In the genomic region with DNA sequence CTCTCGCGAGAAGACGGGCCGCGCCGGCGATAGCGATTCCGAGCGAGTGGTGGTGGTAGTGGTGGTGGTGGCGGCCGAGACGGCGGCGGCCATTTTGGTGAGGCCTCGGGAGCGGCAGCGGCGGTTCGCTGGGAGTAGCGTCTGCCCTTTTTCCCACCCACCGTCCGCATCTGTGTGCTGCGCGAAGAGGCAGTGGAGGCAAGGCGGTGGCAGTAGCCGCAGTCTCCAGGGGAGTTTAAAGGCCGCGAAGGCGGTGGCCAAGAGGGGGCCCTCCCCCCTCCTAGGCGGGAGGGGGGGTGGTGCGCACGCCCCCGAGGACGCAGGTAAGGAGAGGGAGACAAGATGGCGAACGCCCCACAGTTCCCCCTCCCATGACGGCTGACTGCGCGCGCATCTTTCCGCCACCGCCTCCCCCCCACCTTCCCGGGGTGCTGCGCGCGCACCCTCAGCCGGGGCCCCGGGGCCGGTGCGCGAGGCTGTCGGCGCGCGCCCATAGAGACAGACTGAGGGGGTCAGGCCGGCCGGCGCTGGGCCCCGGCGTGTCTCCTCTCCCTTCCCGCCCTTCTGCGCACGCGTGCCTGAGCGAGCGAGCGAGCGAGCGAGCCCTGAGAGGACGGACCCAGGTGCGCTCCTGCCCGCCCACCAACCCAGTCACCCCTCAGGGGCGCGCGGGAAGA, we compare ENCODE assay signal across 1 cellular context.
A peak's percentile ranks its signal among the peaks of the same experiment; 100 is the strongest.
TF ChIP-seq lines count a peak whose summit lies in the region.

No MANE protein-coding gene starts in this region.

TF ChIP-seq in HepG2, 621 proteins besides CTCF, POLR2A, EP300 and RAD21 (continues in another document):
- TF ChIP-seq ISX (CRISPR knock-in tag; conservative IDR thresholded peaks at IDR 0.05) (0 out of 2 replicates have a peak, but pooled peaks have one; percentile 27), CENPT (CRISPR knock-in tag; IDR thresholded peaks at IDR 0.05; ENCODE audit: low read depth) (peak; percentile 92; the same call in 1 of the 2 replicates), ZNF589 (CRISPR knock-in tag; conservative IDR thresholded peaks at IDR 0.05) (peak; percentile 81; the same call in 1 of the 2 replicates), SMC3 (IDR thresholded peaks at IDR 0.05; ENCODE audit: low read length) (no peak), PRMT3 (CRISPR knock-in tag; IDR thresholded peaks at IDR 0.05; ENCODE audit: borderline replicate concordance, low read depth) (no peak), ZNF430 (CRISPR knock-in tag; IDR thresholded peaks at IDR 0.05) (no peak; the same call in 1 of the 2 replicates), GTF2F1 (IDR thresholded peaks at IDR 0.05; ENCODE audit: low read length) (0 out of 2 replicates have a peak, but pooled peaks have one; percentile 75), ZNF678 (CRISPR knock-in tag; IDR thresholded peaks at IDR 0.05) (peak; percentile 71; the same call in 1 of the 2 replicates), ZNF510 (CRISPR knock-in tag; IDR thresholded peaks at IDR 0.05; ENCODE audit: low read depth) (no peak), TCF7L2 (IDR thresholded peaks at IDR 0.05; ENCODE audit: low read depth, low read length) (no peak), JUNB (CRISPR knock-in tag; IDR thresholded peaks at IDR 0.05; ENCODE audit: borderline replicate concordance) (no peak), FOSL1 (CRISPR knock-in tag; IDR thresholded peaks at IDR 0.05; ENCODE audit: borderline replicate concordance) (no peak), MATR3 (CRISPR knock-in tag; IDR thresholded peaks at IDR 0.05) (0 out of 2 replicates have a peak, but pooled peaks have one; percentile 59), ZNF839 (CRISPR knock-in tag; IDR thresholded peaks at IDR 0.05; ENCODE audit: borderline replicate concordance) (0 out of 2 replicates have a peak, but pooled peaks have one; percentile 86), SMAD3 (CRISPR knock-in tag; IDR thresholded peaks at IDR 0.05) (peak; percentile 26), ZNF788 (CRISPR knock-in tag; IDR thresholded peaks at IDR 0.05; ENCODE audit: borderline replicate concordance) (peak; percentile 97), EZH2 (conservative IDR thresholded peaks at IDR 0.05; ENCODE audit: low read depth, low read length) (no peak), HNF4G (IDR thresholded peaks at IDR 0.05; ENCODE audit: borderline replicate concordance, low read depth, low read length) (peak; percentile 14; the same call in 1 of the 2 replicates), HNF4G (CRISPR knock-in tag; IDR thresholded peaks at IDR 0.05; ENCODE audit: borderline replicate concordance, low read depth) (no peak; the same call in 1 of the 2 replicates), ZNF550 (CRISPR knock-in tag; IDR thresholded peaks at IDR 0.05; ENCODE audit: borderline replicate concordance) (no peak), PHF5A (CRISPR knock-in tag; IDR thresholded peaks at IDR 0.05; ENCODE audit: low read depth, unreplicated experiment) (peak; percentile 92), ZNF253 (CRISPR knock-in tag; IDR thresholded peaks at IDR 0.05; ENCODE audit: borderline replicate concordance) (peak; percentile 87), ZBTB7A (CRISPR knock-in tag; IDR thresholded peaks at IDR 0.05) (peak; percentile 76), CAMTA2 (CRISPR knock-in tag; IDR thresholded peaks at IDR 0.05; ENCODE audit: borderline replicate concordance) (no peak; the same call in 1 of the 2 replicates), ZFP82 (CRISPR knock-in tag; IDR thresholded peaks at IDR 0.05; ENCODE audit: borderline replicate concordance) (peak; percentile 95; the same call in 1 of the 2 replicates), ZNF546 (CRISPR knock-in tag; conservative IDR thresholded peaks at IDR 0.05) (peak; percentile 78), ZNF652 (CRISPR knock-in tag; IDR thresholded peaks at IDR 0.05; ENCODE audit: borderline replicate concordance, low read depth) (peak; percentile 50; the same call in 1 of the 2 replicates), SP140L (CRISPR knock-in tag; IDR thresholded peaks at IDR 0.05; ENCODE audit: borderline replicate concordance) (no peak; the same call in 1 of the 2 replicates), ZNF354B (CRISPR knock-in tag; IDR thresholded peaks at IDR 0.05) (no peak; the same call in 1 of the 2 replicates)
- TF ChIP-seq, protein P1, sequence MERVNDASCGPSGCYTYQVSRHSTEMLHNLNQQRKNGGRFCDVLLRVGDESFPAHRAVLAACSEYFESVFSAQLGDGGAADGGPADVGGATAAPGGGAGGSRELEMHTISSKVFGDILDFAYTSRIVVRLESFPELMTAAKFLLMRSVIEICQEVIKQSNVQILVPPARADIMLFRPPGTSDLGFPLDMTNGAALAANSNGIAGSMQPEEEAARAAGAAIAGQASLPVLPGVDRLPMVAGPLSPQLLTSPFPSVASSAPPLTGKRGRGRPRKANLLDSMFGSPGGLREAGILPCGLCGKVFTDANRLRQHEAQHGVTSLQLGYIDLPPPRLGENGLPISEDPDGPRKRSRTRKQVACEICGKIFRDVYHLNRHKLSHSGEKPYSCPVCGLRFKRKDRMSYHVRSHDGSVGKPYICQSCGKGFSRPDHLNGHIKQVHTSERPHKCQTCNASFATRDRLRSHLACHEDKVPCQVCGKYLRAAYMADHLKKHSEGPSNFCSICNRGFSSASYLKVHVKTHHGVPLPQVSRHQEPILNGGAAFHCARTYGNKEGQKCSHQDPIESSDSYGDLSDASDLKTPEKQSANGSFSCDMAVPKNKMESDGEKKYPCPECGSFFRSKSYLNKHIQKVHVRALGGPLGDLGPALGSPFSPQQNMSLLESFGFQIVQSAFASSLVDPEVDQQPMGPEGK (CRISPR knock-in tag; IDR thresholded peaks at IDR 0.05) = peak; percentile 100
- TF ChIP-seq, protein P2, sequence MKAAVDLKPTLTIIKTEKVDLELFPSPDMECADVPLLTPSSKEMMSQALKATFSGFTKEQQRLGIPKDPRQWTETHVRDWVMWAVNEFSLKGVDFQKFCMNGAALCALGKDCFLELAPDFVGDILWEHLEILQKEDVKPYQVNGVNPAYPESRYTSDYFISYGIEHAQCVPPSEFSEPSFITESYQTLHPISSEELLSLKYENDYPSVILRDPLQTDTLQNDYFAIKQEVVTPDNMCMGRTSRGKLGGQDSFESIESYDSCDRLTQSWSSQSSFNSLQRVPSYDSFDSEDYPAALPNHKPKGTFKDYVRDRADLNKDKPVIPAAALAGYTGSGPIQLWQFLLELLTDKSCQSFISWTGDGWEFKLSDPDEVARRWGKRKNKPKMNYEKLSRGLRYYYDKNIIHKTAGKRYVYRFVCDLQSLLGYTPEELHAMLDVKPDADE (CRISPR knock-in tag; IDR thresholded peaks at IDR 0.05) = no peak; the same call in 1 of the 2 replicates
- TF ChIP-seq, protein P3, sequence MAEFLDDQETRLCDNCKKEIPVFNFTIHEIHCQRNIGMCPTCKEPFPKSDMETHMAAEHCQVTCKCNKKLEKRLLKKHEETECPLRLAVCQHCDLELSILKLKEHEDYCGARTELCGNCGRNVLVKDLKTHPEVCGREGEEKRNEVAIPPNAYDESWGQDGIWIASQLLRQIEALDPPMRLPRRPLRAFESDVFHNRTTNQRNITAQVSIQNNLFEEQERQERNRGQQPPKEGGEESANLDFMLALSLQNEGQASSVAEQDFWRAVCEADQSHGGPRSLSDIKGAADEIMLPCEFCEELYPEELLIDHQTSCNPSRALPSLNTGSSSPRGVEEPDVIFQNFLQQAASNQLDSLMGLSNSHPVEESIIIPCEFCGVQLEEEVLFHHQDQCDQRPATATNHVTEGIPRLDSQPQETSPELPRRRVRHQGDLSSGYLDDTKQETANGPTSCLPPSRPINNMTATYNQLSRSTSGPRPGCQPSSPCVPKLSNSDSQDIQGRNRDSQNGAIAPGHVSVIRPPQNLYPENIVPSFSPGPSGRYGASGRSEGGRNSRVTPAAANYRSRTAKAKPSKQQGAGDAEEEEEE (CRISPR knock-in tag; IDR thresholded peaks at IDR 0.05; ENCODE audit: borderline replicate concordance) = no peak
- TF ChIP-seq, protein P4, sequence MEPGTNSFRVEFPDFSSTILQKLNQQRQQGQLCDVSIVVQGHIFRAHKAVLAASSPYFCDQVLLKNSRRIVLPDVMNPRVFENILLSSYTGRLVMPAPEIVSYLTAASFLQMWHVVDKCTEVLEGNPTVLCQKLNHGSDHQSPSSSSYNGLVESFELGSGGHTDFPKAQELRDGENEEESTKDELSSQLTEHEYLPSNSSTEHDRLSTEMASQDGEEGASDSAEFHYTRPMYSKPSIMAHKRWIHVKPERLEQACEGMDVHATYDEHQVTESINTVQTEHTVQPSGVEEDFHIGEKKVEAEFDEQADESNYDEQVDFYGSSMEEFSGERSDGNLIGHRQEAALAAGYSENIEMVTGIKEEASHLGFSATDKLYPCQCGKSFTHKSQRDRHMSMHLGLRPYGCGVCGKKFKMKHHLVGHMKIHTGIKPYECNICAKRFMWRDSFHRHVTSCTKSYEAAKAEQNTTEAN (CRISPR knock-in tag; conservative IDR thresholded peaks at IDR 0.05) = peak; percentile 78
- TF ChIP-seq, protein P5, sequence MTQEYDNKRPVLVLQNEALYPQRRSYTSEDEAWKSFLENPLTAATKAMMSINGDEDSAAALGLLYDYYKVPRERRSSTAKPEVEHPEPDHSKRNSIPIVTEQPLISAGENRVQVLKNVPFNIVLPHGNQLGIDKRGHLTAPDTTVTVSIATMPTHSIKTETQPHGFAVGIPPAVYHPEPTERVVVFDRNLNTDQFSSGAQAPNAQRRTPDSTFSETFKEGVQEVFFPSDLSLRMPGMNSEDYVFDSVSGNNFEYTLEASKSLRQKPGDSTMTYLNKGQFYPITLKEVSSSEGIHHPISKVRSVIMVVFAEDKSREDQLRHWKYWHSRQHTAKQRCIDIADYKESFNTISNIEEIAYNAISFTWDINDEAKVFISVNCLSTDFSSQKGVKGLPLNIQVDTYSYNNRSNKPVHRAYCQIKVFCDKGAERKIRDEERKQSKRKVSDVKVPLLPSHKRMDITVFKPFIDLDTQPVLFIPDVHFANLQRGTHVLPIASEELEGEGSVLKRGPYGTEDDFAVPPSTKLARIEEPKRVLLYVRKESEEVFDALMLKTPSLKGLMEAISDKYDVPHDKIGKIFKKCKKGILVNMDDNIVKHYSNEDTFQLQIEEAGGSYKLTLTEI (CRISPR knock-in tag; conservative IDR thresholded peaks at IDR 0.05) = no peak
- TF ChIP-seq, protein P6, sequence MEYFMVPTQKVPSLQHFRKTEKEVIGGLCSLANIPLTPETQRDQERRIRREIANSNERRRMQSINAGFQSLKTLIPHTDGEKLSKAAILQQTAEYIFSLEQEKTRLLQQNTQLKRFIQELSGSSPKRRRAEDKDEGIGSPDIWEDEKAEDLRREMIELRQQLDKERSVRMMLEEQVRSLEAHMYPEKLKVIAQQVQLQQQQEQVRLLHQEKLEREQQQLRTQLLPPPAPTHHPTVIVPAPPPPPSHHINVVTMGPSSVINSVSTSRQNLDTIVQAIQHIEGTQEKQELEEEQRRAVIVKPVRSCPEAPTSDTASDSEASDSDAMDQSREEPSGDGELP (IDR thresholded peaks at IDR 0.05; ENCODE audit: borderline replicate concordance, low read depth) = no peak
- TF ChIP-seq, protein P7, sequence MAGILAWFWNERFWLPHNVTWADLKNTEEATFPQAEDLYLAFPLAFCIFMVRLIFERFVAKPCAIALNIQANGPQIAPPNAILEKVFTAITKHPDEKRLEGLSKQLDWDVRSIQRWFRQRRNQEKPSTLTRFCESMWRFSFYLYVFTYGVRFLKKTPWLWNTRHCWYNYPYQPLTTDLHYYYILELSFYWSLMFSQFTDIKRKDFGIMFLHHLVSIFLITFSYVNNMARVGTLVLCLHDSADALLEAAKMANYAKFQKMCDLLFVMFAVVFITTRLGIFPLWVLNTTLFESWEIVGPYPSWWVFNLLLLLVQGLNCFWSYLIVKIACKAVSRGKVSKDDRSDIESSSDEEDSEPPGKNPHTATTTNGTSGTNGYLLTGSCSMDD (CRISPR knock-in tag; IDR thresholded peaks at IDR 0.05) = no peak
- TF ChIP-seq, protein P8, sequence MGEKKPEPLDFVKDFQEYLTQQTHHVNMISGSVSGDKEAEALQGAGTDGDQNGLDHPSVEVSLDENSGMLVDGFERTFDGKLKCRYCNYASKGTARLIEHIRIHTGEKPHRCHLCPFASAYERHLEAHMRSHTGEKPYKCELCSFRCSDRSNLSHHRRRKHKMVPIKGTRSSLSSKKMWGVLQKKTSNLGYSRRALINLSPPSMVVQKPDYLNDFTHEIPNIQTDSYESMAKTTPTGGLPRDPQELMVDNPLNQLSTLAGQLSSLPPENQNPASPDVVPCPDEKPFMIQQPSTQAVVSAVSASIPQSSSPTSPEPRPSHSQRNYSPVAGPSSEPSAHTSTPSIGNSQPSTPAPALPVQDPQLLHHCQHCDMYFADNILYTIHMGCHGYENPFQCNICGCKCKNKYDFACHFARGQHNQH (CRISPR knock-in tag; IDR thresholded peaks at IDR 0.05) = peak; percentile 94
- TF ChIP-seq, protein P9, sequence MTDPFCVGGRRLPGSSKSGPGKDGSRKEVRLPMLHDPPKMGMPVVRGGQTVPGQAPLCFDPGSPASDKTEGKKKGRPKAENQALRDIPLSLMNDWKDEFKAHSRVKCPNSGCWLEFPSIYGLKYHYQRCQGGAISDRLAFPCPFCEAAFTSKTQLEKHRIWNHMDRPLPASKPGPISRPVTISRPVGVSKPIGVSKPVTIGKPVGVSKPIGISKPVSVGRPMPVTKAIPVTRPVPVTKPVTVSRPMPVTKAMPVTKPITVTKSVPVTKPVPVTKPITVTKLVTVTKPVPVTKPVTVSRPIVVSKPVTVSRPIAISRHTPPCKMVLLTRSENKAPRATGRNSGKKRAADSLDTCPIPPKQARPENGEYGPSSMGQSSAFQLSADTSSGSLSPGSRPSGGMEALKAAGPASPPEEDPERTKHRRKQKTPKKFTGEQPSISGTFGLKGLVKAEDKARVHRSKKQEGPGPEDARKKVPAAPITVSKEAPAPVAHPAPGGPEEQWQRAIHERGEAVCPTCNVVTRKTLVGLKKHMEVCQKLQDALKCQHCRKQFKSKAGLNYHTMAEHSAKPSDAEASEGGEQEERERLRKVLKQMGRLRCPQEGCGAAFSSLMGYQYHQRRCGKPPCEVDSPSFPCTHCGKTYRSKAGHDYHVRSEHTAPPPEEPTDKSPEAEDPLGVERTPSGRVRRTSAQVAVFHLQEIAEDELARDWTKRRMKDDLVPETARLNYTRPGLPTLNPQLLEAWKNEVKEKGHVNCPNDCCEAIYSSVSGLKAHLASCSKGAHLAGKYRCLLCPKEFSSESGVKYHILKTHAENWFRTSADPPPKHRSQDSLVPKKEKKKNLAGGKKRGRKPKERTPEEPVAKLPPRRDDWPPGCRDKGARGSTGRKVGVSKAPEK (CRISPR knock-in tag; IDR thresholded peaks at IDR 0.05; ENCODE audit: borderline replicate concordance) = no peak
- TF ChIP-seq, protein P10, sequence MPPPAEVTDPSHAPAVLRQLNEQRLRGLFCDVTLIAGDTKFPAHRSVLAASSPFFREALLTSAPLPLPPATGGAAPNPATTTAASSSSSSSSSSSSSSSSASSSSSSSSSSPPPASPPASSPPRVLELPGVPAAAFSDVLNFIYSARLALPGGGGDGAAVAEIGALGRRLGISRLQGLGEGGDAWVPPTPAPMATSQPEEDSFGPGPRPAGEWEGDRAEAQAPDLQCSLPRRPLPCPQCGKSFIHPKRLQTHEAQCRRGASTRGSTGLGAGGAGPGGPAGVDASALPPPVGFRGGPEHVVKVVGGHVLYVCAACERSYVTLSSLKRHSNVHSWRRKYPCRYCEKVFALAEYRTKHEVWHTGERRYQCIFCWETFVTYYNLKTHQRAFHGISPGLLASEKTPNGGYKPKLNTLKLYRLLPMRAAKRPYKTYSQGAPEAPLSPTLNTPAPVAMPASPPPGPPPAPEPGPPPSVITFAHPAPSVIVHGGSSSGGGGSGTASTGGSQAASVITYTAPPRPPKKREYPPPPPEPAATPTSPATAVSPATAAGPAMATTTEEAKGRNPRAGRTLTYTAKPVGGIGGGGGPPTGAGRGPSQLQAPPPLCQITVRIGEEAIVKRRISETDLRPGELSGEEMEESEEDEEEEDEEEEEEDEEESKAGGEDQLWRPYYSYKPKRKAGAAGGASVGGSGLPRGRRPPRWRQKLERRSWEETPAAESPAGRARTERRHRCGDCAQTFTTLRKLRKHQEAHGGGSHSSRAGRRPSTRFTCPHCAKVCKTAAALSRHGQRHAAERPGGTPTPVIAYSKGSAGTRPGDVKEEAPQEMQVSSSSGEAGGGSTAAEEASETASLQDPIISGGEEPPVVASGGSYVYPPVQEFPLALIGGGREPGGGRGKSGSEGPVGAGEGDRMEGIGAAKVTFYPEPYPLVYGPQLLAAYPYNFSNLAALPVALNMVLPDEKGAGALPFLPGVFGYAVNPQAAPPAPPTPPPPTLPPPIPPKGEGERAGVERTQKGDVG (CRISPR knock-in tag; IDR thresholded peaks at IDR 0.05; ENCODE audit: borderline replicate concordance) = 0 out of 2 replicates have a peak, but pooled peaks have one; percentile 25
